Comparison of ENCODE assay signal across 8 cellular contexts in the genomic region with DNA sequence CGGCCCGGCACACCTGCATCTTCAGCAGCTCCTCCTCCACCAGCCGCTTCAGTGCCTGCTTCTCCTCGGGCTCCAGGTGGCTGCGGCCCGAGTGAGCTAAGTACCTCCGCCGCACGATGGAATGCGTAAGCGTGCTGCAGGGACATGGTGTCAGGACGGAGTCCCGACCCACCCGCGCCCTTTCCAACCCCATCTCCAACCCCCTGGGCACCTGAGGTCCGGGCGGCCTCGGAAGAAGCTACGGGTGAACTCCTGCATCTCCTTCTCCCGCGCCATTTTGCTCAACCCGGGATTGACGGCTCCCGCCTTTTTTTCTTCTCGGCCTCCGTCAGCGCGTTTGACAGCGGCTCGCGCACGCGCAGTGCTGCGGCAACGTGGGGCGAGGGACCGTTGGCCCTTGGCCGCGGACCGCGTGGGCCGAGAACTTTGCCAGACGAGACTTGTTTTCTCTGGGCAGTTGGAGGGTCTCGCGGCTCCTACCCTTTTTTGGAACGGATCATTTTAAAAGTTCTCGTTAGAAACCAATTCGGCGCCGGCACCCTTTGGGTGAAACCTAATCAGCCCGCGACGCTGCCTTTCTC. TPM values are rescaled to one million over a fixed set of nuclear protein-coding genes. Genes with fewer than 3 reads are reported as not detected.
DNase-seq lines count a peak whose midpoint lies in the region; ATAC-seq and TF ChIP-seq lines count a peak whose summit lies in the region.

HIRIP3 (minus strand) TSS at position 288 of the 581 bp plus-strand sequence; CDS start at position 276, 12 bp downstream.

- H3K4me3 Mint-ChIP-seq in GM23338 (peak within 1 kb of the TSS; percentile 98), nephron (peak within 1 kb of the TSS; percentile 98)
- H3K4me3 Mint-ChIP-seq in activated T-helper 2 cell treated with anti-CD3 and anti-CD28 coated beads, Interferon-gamma antibody, Interleukin-2, Interleukin-4, amounts not matched to agents 10 μg/mL and 5 μg/mL and 100 μg/mL, durations not matched to agents 14 hours and 24 hours and 36 hours (ENCODE audit: low read depth), result peak within 1 kb of the TSS; percentile 98
- H3K4me3 Mint-ChIP-seq in stimulated activated naive CD8-positive, alpha-beta T cell treated with anti-CD3 and anti-CD28 coated beads, Interleukin-15, Interleukin-2, amounts not matched to agents 100 ng/mL and 50 ng/mL, for 24 hours, result peak within 1 kb of the TSS; percentile 97

- H3K4me3 ChIP-seq in GM23338 (peak within 1 kb of the TSS; percentile 94), RWPE2 (ENCODE audit: severe bottlenecking) (peak within 1 kb of the TSS; percentile 77), fibroblast of pulmonary artery (replicated peaks; ENCODE audit: low read depth, low read length) (peak within 1 kb of the TSS; percentile 68)

- H3K4me2 ChIP-seq in GM23338, result peak within 1 kb of the TSS; percentile 94

- peak; percentile 81 for DNase-seq in EH (ENCODE audit: low read depth)
- DNase-seq in GM23338 (ENCODE audit: low spot score), result peak; percentile 91
- peak; percentile 84 for DNase-seq in LoVo (ENCODE audit: low spot score)
- DNase-seq in RWPE2 (ENCODE audit: low spot score), result peak; percentile 86
- DNase-seq in activated T-helper 2 cell treated with anti-CD3 and anti-CD28 coated beads, Interferon-gamma antibody, Interleukin-2, Interleukin-4, amounts not matched to agents 10 μg/mL and 5 μg/mL and 100 μg/mL, durations not matched to agents 14 hours and 24 hours and 36 hours (ENCODE audit: low spot score), result peak; percentile 86
- peak; percentile 80 for DNase-seq in fibroblast of pulmonary artery (ENCODE audit: low read depth)

- TF ChIP-seq CTCF in GM23338 (conservative IDR thresholded peaks at IDR 0.05; ENCODE audit: low read depth in 2 of 2) (no peak), RWPE2 (IDR thresholded peaks at IDR 0.05; ENCODE audit: poor library complexity, severe bottlenecking) (no peak), fibroblast of pulmonary artery (IDR thresholded peaks at IDR 0.05; ENCODE audit: low read length, missing control alignments) (no peak), nephron (IDR thresholded peaks at IDR 0.05; ENCODE audit: unreplicated experiment in 3 of 3) (no peak)

- H3K36me3 Mint-ChIP-seq in GM23338 (ENCODE audit: low read depth) (peaks cover 39% of the 10 kb centered on the region), nephron (ENCODE audit: low read depth) (peaks cover 23% of the 10 kb centered on the region)
- H3K36me3 Mint-ChIP-seq in activated T-helper 2 cell treated with anti-CD3 and anti-CD28 coated beads, Interferon-gamma antibody, Interleukin-2, Interleukin-4, amounts not matched to agents 10 μg/mL and 5 μg/mL and 100 μg/mL, durations not matched to agents 14 hours and 24 hours and 36 hours (ENCODE audit: low read depth), result peaks cover 69% of the 10 kb centered on the region
- peaks cover 40% of the 10 kb centered on the region for H3K36me3 Mint-ChIP-seq in stimulated activated naive CD8-positive, alpha-beta T cell treated with anti-CD3 and anti-CD28 coated beads, Interleukin-15, Interleukin-2, amounts not matched to agents 100 ng/mL and 50 ng/mL, for 24 hours (ENCODE audit: low read depth)

- no peaks in the 10 kb centered on the region for H3K27me3 ChIP-seq in GM23338 (ENCODE audit: insufficient read depth)
- no peaks in the 10 kb centered on the region for H3K27me3 ChIP-seq in RWPE2 (ENCODE audit: insufficient read depth, poor library complexity, severe bottlenecking)

- H2AFZ ChIP-seq in GM23338, result peak within 1 kb of the TSS; percentile 98

- peaks cover 8% of the 10 kb centered on the region; the same call in 1 of the 2 replicates for H4K20me1 ChIP-seq in GM23338 (replicated peaks; ENCODE audit: insufficient read depth)

- intact Hi-C loops in activated T-helper 2 cell treated with anti-CD3 and anti-CD28 coated beads, Interferon-gamma antibody, Interleukin-2, Interleukin-4, amounts not matched to agents 10 μg/mL and 5 μg/mL and 100 μg/mL, durations not matched to agents 14 hours and 24 hours and 36 hours (cut with micrococcal nuclease), result loop anchor here (10.0 kb wide), 1 partner anchor 131 kb away; the partner anchor contains the start of gene CDIPT

- H3K27me3 Mint-ChIP-seq in GM23338 (ENCODE audit: insufficient read depth, low read depth, poor library complexity) (peaks cover 13% of the 10 kb centered on the region), nephron (ENCODE audit: low read depth) (no peaks in the 10 kb centered on the region)
- H3K27me3 Mint-ChIP-seq in activated T-helper 2 cell treated with anti-CD3 and anti-CD28 coated beads, Interferon-gamma antibody, Interleukin-2, Interleukin-4, amounts not matched to agents 10 μg/mL and 5 μg/mL and 100 μg/mL, durations not matched to agents 14 hours and 24 hours and 36 hours (ENCODE audit: low read depth), result no peaks in the 10 kb centered on the region
- no peaks in the 10 kb centered on the region for H3K27me3 Mint-ChIP-seq in stimulated activated naive CD8-positive, alpha-beta T cell treated with anti-CD3 and anti-CD28 coated beads, Interleukin-15, Interleukin-2, amounts not matched to agents 100 ng/mL and 50 ng/mL, for 24 hours

- H3K27ac ChIP-seq in GM23338 (ENCODE audit: low read depth) (peak within 1 kb of the TSS; percentile 82), RWPE2 (ENCODE audit: poor library complexity, severe bottlenecking) (peak within 1 kb of the TSS; percentile 89)

- H3K36me3 ChIP-seq in GM23338 (ENCODE audit: insufficient read depth), result peaks cover 5% of the 10 kb centered on the region; the same call in 1 of the 2 replicates
- H3K36me3 ChIP-seq in RWPE2 (ENCODE audit: low read depth), result peaks cover 19% of the 10 kb centered on the region

- H3K9me3 ChIP-seq in RWPE2 (ENCODE audit: severe bottlenecking), result no peaks in the 10 kb centered on the region

- peaks cover 25% of the 10 kb centered on the region for H3K4me1 Mint-ChIP-seq in GM23338
- H3K4me1 Mint-ChIP-seq in activated T-helper 2 cell treated with anti-CD3 and anti-CD28 coated beads, Interferon-gamma antibody, Interleukin-2, Interleukin-4, amounts not matched to agents 10 μg/mL and 5 μg/mL and 100 μg/mL, durations not matched to agents 14 hours and 24 hours and 36 hours (ENCODE audit: low read depth), result peaks cover 22% of the 10 kb centered on the region
- peaks cover 24% of the 10 kb centered on the region for H3K4me1 Mint-ChIP-seq in nephron
- H3K4me1 Mint-ChIP-seq in stimulated activated naive CD8-positive, alpha-beta T cell treated with anti-CD3 and anti-CD28 coated beads, Interleukin-15, Interleukin-2, amounts not matched to agents 100 ng/mL and 50 ng/mL, for 24 hours (ENCODE audit: low read depth), result peaks cover 34% of the 10 kb centered on the region

- ATAC-seq in GM23338 (peak; percentile 42), RWPE2 (ENCODE audit: low read depth) (peak; percentile 30)

- peaks cover 7% of the 10 kb centered on the region; the same call in 1 of the 2 replicates for H3K79me2 ChIP-seq in GM23338 (replicated peaks; ENCODE audit: insufficient read depth)

- peaks cover 20% of the 10 kb centered on the region for H3F3A ChIP-seq in GM23338 (replicated peaks; ENCODE audit: low read depth)

- H3K4me1 ChIP-seq in GM23338 (ENCODE audit: insufficient read depth) (peaks cover 15% of the 10 kb centered on the region), RWPE2 (ENCODE audit: insufficient read depth, poor library complexity, severe bottlenecking) (peaks cover 5% of the 10 kb centered on the region)

- H3K9me3 Mint-ChIP-seq in GM23338 (peaks cover 2% of the 10 kb centered on the region; the same call in 2 of the 3 replicates), nephron (no peaks in the 10 kb centered on the region)
- no peaks in the 10 kb centered on the region for H3K9me3 Mint-ChIP-seq in activated T-helper 2 cell treated with anti-CD3 and anti-CD28 coated beads, Interferon-gamma antibody, Interleukin-2, Interleukin-4, amounts not matched to agents 10 μg/mL and 5 μg/mL and 100 μg/mL, durations not matched to agents 14 hours and 24 hours and 36 hours
- H3K9me3 Mint-ChIP-seq in stimulated activated naive CD8-positive, alpha-beta T cell treated with anti-CD3 and anti-CD28 coated beads, Interleukin-15, Interleukin-2, amounts not matched to agents 100 ng/mL and 50 ng/mL, for 24 hours, result no peaks in the 10 kb centered on the region

- peak within 1 kb of the TSS; percentile 98 for H3K27ac Mint-ChIP-seq in GM23338
- peak within 1 kb of the TSS; percentile 96 for H3K27ac Mint-ChIP-seq in activated T-helper 2 cell treated with anti-CD3 and anti-CD28 coated beads, Interferon-gamma antibody, Interleukin-2, Interleukin-4, amounts not matched to agents 10 μg/mL and 5 μg/mL and 100 μg/mL, durations not matched to agents 14 hours and 24 hours and 36 hours
- peak within 1 kb of the TSS; percentile 92 to 97 (median 92) for H3K27ac Mint-ChIP-seq in nephron
- peak within 1 kb of the TSS; percentile 99 for H3K27ac Mint-ChIP-seq in stimulated activated naive CD8-positive, alpha-beta T cell treated with anti-CD3 and anti-CD28 coated beads, Interleukin-15, Interleukin-2, amounts not matched to agents 100 ng/mL and 50 ng/mL, for 24 hours

- H3K9me2 ChIP-seq in GM23338 (ENCODE audit: insufficient read depth), result no peaks in the 10 kb centered on the region

TF ChIP-seq in GM23338, 12 proteins besides CTCF, POLR2A, EP300 and RAD21:
- TF ChIP-seq NANOG (IDR thresholded peaks at IDR 0.05; ENCODE audit: borderline replicate concordance), result no peak
- TF ChIP-seq POLR2AphosphoS5 (IDR thresholded peaks at IDR 0.05; ENCODE audit: low read depth), result peak; percentile 61

RNA-seq across cellular contexts. Expression of gene HIRIP3, which starts in this region (rescaled TPM):
- 10.4 and 13.4 TPM in 2 replicates for total RNA-seq in GM23338 (2014; rRNA removed; shearing (Covaris generic))
- 18.5 and 19.1 TPM in 2 replicates for polyA plus RNA-seq in GM23338 (2016; fragmentation: Nextera tagmentation; extraction: Ambion mirVana)
- total RNA-seq in activated T-helper 2 cell treated with anti-CD3 and anti-CD28 coated beads, Interferon-gamma antibody, Interleukin-2, Interleukin-4, amounts not matched to agents 10 μg/mL and 5 μg/mL and 100 μg/mL, durations not matched to agents 14 hours and 24 hours and 36 hours, result 40.3 and 40.7 TPM in 2 replicates

Comparison
In these comparisons a context has a peak if more than half of its experiments do, and no peak if none do; other contexts are left out.
1. Peak in every context shown above with its lines: DNase-seq, ATAC-seq, H3K4me3 ChIP-seq and H3K27ac ChIP-seq.